In genomic region chr3:13277860-13278531, GRCh38 we compare ENCODE assay signal across 12 cellular contexts.
DNase-seq lines count a peak whose midpoint lies in the region; ATAC-seq, FAIRE-seq and TF ChIP-seq lines count a peak whose summit lies in the region.
"Had no signal": no experiment of that assay in that cellular context is flagged by ENCODE, and none has a peak within 500 bp of the region (broad histone marks: within the 10 kb centered on the region; RNA-seq: fewer than 3 reads in every experiment).

No MANE protein-coding gene starts in this region.

- peak overlapping the region; percentile 14 for H3K4me3 Mint-ChIP-seq in astrocyte (ENCODE audit: unreplicated experiment)
- H3K4me3 Mint-ChIP-seq: activated T-helper 1 cell treated with anti-CD3 and anti-CD28 coated beads, Interleukin-12 subunit alpha, Interleukin-12 subunit beta, Interleukin-2, Interleukin-4 antibody, amounts not matched to agents 30 ng/mL and 10 ng/mL and 1 ng/mL, durations not matched to agents 14 hours and 24 hours and 36 hours; stimulated activated memory B cell treated with anti-CD40 and anti-IgM and Interleukin-4, amounts not matched to agents 10 μg/mL and 1 μg/mL and 100 μg/mL, for 72 hours; T-helper 2 cell treated with Interferon-gamma antibody and Interleukin-4, amounts not matched to agents 5 μg/mL and 100 μg/mL, for 36 hours had no signal

- peak overlapping the region; percentile 26 for H3K4me2 ChIP-seq in astrocyte (ENCODE audit: low read length)

- H3K27me3 Mint-ChIP-seq in astrocyte (ENCODE audit: low read depth, unreplicated experiment): peaks cover 15% of the 10 kb centered on the region

- peaks cover 13% of the 10 kb centered on the region for H3K4me1 ChIP-seq in cardiac muscle cell (ENCODE audit: low read depth)
- H3K4me1 ChIP-seq in astrocyte (ENCODE audit: insufficient read depth, low read length): peaks cover 21% of the 10 kb centered on the region
- peaks cover 0 to 22% (median 10%) of the 10 kb centered on the region in 4 donors for H3K4me1 ChIP-seq in right lobe of liver
- peaks cover 23% of the 10 kb centered on the region for H3K4me1 ChIP-seq in vagina

- H3K27ac Mint-ChIP-seq in astrocyte (ENCODE audit: unreplicated experiment): peak overlapping the region; percentile 34
- H3K27ac Mint-ChIP-seq: activated T-helper 1 cell treated with anti-CD3 and anti-CD28 coated beads, Interleukin-12 subunit alpha, Interleukin-12 subunit beta, Interleukin-2, Interleukin-4 antibody, amounts not matched to agents 30 ng/mL and 10 ng/mL and 1 ng/mL, durations not matched to agents 14 hours and 24 hours and 36 hours; stimulated activated memory B cell treated with anti-CD40 and anti-IgM and Interleukin-4, amounts not matched to agents 10 μg/mL and 1 μg/mL and 100 μg/mL, for 72 hours; T-helper 2 cell treated with Interferon-gamma antibody and Interleukin-4, amounts not matched to agents 5 μg/mL and 100 μg/mL, for 36 hours had no signal

- no peaks in the 10 kb centered on the region for H4K20me1 ChIP-seq in astrocyte (ENCODE audit: insufficient read depth, low read length)

- peak in 3 of 4 donors; percentile 3 to 58 (median 8) for ATAC-seq in right lobe of liver
- no peak for ATAC-seq in HG03045 (IDR thresholded peaks at IDR 0.05; ENCODE audit: unreplicated experiment)
- ATAC-seq: stimulated activated memory B cell treated with anti-CD40 and anti-IgM and Interleukin-4, amounts not matched to agents 10 μg/mL and 1 μg/mL and 100 μg/mL, for 72 hours had no signal

- H3K36me3 Mint-ChIP-seq in astrocyte (ENCODE audit: low read depth, unreplicated experiment): peaks cover 2% of the 10 kb centered on the region
- H3K36me3 Mint-ChIP-seq: stimulated activated memory B cell treated with anti-CD40 and anti-IgM and Interleukin-4, amounts not matched to agents 10 μg/mL and 1 μg/mL and 100 μg/mL, for 72 hours had no signal

- no peaks in the 10 kb centered on the region for H3K9me3 Mint-ChIP-seq in astrocyte (ENCODE audit: unreplicated experiment)
- H3K9me3 Mint-ChIP-seq: activated T-helper 1 cell treated with anti-CD3 and anti-CD28 coated beads, Interleukin-12 subunit alpha, Interleukin-12 subunit beta, Interleukin-2, Interleukin-4 antibody, amounts not matched to agents 30 ng/mL and 10 ng/mL and 1 ng/mL, durations not matched to agents 14 hours and 24 hours and 36 hours; stimulated activated memory B cell treated with anti-CD40 and anti-IgM and Interleukin-4, amounts not matched to agents 10 μg/mL and 1 μg/mL and 100 μg/mL, for 72 hours; T-helper 2 cell treated with Interferon-gamma antibody and Interleukin-4, amounts not matched to agents 5 μg/mL and 100 μg/mL, for 36 hours had no signal

- DNase-seq in cardiac muscle cell (ENCODE audit: low read depth in 1 of 2, low spot score in 1 of 2) (no peak), cardiac septum (ENCODE audit: low spot score) (no peak), astrocyte (ENCODE audit: low read depth) (peak; percentile 16), right lobe of liver (no peak), vagina (ENCODE audit: extremely low spot score in 2 of 2) (no peak), GM03348 (ENCODE audit: low spot score) (no peak)
- no peak for DNase-seq in effector CD8-positive, alpha-beta T cell (lab: John Stamatoyannopoulos, UW)
- DNase-seq: NCI-H345 had no signal

- H3K4me3 ChIP-seq in cardiac muscle cell (no peak overlapping the region), astrocyte (ENCODE audit: insufficient read depth, low read depth, low read length) (no peak overlapping the region), right lobe of liver (no peak overlapping the region), vagina (peak overlapping the region in 1 of 2 donors; percentile 21)

- TF ChIP-seq POLR2A in right lobe of liver (IDR thresholded peaks at IDR 0.05) (peak; percentile 49), vagina (IDR thresholded peaks at IDR 0.05) (no peak)

- H3K36me3 ChIP-seq in cardiac muscle cell: no peaks in the 10 kb centered on the region
- H3K36me3 ChIP-seq in astrocyte (ENCODE audit: insufficient read depth, low read length): no peaks in the 10 kb centered on the region
- no peaks in the 10 kb centered on the region for H3K36me3 ChIP-seq in right lobe of liver
- H3K36me3 ChIP-seq in vagina: no peaks in the 10 kb centered on the region

- no peaks in the 10 kb centered on the region for H3K79me2 ChIP-seq in astrocyte (ENCODE audit: insufficient read depth, low read length)

- intact Hi-C loops in cardiac septum (cut with DNase I) (no loop called here), right lobe of liver (cut with DNase I) (no loop called here), vagina (cut with DNase I) (no loop called here)

- H3K27ac ChIP-seq in cardiac muscle cell (peak overlapping the region; percentile 19), astrocyte (ENCODE audit: low read depth, low read length) (no peak overlapping the region), right lobe of liver (peak overlapping the region; percentile 19 to 80 (median 75)), vagina (peak overlapping the region; percentile 13)

- H3K27me3 ChIP-seq in cardiac muscle cell (peaks cover 13% of the 10 kb centered on the region), astrocyte (ENCODE audit: insufficient read depth, low read length) (peaks cover 18% of the 10 kb centered on the region), right lobe of liver (no peaks in the 10 kb centered on the region), vagina (no peaks in the 10 kb centered on the region)

- no peaks in the 10 kb centered on the region for H3K9me3 ChIP-seq in cardiac muscle cell (ENCODE audit: low read depth)
- no peaks in the 10 kb centered on the region for H3K9me3 ChIP-seq in astrocyte (ENCODE audit: insufficient read depth, low read depth, low read length)
- no peaks in the 10 kb centered on the region for H3K9me3 ChIP-seq in right lobe of liver
- no peaks in the 10 kb centered on the region for H3K9me3 ChIP-seq in vagina

- no peak overlapping the region for H3K9ac ChIP-seq in astrocyte (ENCODE audit: low read length)

- H3K4me1 Mint-ChIP-seq in astrocyte (ENCODE audit: low read depth, unreplicated experiment): peaks cover 27% of the 10 kb centered on the region

- H2AFZ ChIP-seq in astrocyte (ENCODE audit: low read depth, low read length): no peak overlapping the region

- 18% methylated on average over 7 of the region's 17 CpGs for WGBS in right lobe of liver (ENCODE audit: insufficient coverage, low coverage, low lambda C conversion rate, missing lambda C conversion rate)

- no peak for FAIRE-seq in astrocyte (lab: Jason Lieb, UNC)

- TF ChIP-seq CTCF in cardiac muscle cell (IDR thresholded peaks at IDR 0.05; ENCODE audit: low read depth, low read length) (no peak), astrocyte (IDR thresholded peaks at IDR 0.05; ENCODE audit: insufficient read depth, low read depth, low read length) (no peak), right lobe of liver (IDR thresholded peaks at IDR 0.05) (no peak), vagina (IDR thresholded peaks at IDR 0.05) (no peak)
